Comparison of ENCODE assay signal across 11 cellular contexts in genomic region chr17:48472485-48473281, GRCh38. TPM values are rescaled to one million over a fixed set of nuclear protein-coding genes. Genes with fewer than 3 reads are reported as not detected.
A peak's percentile ranks its signal among the peaks of the same experiment; 100 is the strongest.
DNase-seq lines count a peak whose midpoint lies in the region; ATAC-seq and TF ChIP-seq lines count a peak whose summit lies in the region.
"Had no signal": no experiment of that assay in that cellular context is flagged by ENCODE, and none has a peak within 500 bp of the region (broad histone marks: within the 10 kb centered on the region; RNA-seq: fewer than 3 reads in every experiment).

No MANE protein-coding gene starts in this region.

- no peak overlapping the region for H3K4me3 ChIP-seq in breast epithelium
- no peak overlapping the region for H3K4me3 ChIP-seq in fibroblast of lung (replicated peaks in 1 of 4; ENCODE audit: control extremely low read depth in 1 of 4, insufficient read depth in 1 of 4, low read depth in 3 of 4, low read length in 4 of 4)
- H3K4me3 ChIP-seq in upper lobe of right lung = no peak overlapping the region
- no peak overlapping the region for H3K4me3 ChIP-seq in mucosa of descending colon
- H3K4me3 ChIP-seq: coronary artery had no signal

- peaks cover 6% of the 10 kb centered on the region for H3K4me1 Mint-ChIP-seq in MCF 10A (ENCODE audit: insufficient read depth, unreplicated experiment)

- no peak overlapping the region for H3K9ac ChIP-seq in fibroblast of lung (ENCODE audit: insufficient read depth, low read length)

- CTCF ChIA-PET in MCF 10A (lab: Yijun Ruan, JAX) = interaction anchor here (0.6 to 2.3 kb wide), 2 partner anchors 16 to 807 kb away, joined by 3 to 8 read pairs; no protein-coding TSS in a partner anchor

- no peak overlapping the region for H3K27ac ChIP-seq in breast epithelium
- peak overlapping the region; percentile 14 for H3K27ac ChIP-seq in fibroblast of lung (ENCODE audit: insufficient read depth, low read length)
- no peak overlapping the region for H3K27ac ChIP-seq in upper lobe of right lung
- H3K27ac ChIP-seq: coronary artery had no signal

- POLR2A ChIA-PET in MCF 10A (lab: Yijun Ruan, JAX) = no interaction called here

- DNase-seq in MCF 10A (ENCODE audit: unreplicated experiment) = no peak
- no peak for DNase-seq in breast epithelium (ENCODE audit: low spot score in 2 of 2)
- peak; percentile 65 for DNase-seq in NCI-H510A (lab: John Stamatoyannopoulos, UW)
- peak in 1 of 2 donors; percentile 93 for DNase-seq in fibroblast of lung (ENCODE audit: low read depth in 2 of 2)
- no peak for DNase-seq in upper lobe of right lung
- no peak for DNase-seq in mucosa of descending colon
- DNase-seq: activated CD4-positive, CD25-positive, alpha-beta regulatory T cell treated with anti-CD3 and anti-CD28 coated beads, Interleukin-2, amount 50 U/mL, for 72 hours; CD4-positive, CD25-positive, alpha-beta regulatory T cell had no signal

- no peaks in the 10 kb centered on the region for H3K36me3 Mint-ChIP-seq in MCF 10A (ENCODE audit: insufficient read depth, unreplicated experiment)
- H3K36me3 Mint-ChIP-seq: CD4-positive, CD25-positive, alpha-beta regulatory T cell had no signal

- peak overlapping the region; percentile 33 for H3K27ac Mint-ChIP-seq in MCF 10A (ENCODE audit: low read depth, unreplicated experiment)

- H3K36me3 ChIP-seq in breast epithelium = no peaks in the 10 kb centered on the region
- H3K36me3 ChIP-seq in fibroblast of lung (ENCODE audit: control insufficient read depth, insufficient read depth, low read length) = no peaks in the 10 kb centered on the region
- no peaks in the 10 kb centered on the region for H3K36me3 ChIP-seq in upper lobe of right lung
- no peaks in the 10 kb centered on the region for H3K36me3 ChIP-seq in mucosa of descending colon (ENCODE audit: low read depth)

- H3K4me1 ChIP-seq in breast epithelium = no peaks in the 10 kb centered on the region
- peaks cover 10% of the 10 kb centered on the region for H3K4me1 ChIP-seq in fibroblast of lung (ENCODE audit: control insufficient read depth, extremely low read depth, insufficient read depth, low read length)
- H3K4me1 ChIP-seq in upper lobe of right lung = no peaks in the 10 kb centered on the region
- H3K4me1 ChIP-seq in mucosa of descending colon (ENCODE audit: low read depth) = no peaks in the 10 kb centered on the region

- no peaks in the 10 kb centered on the region for H3K27me3 Mint-ChIP-seq in MCF 10A (ENCODE audit: insufficient read depth, unreplicated experiment)

- H3K79me2 ChIP-seq in fibroblast of lung (ENCODE audit: control insufficient read depth, insufficient read depth, low read length) = no peaks in the 10 kb centered on the region

- peak overlapping the region; percentile 51 for H3K4me2 ChIP-seq in fibroblast of lung (ENCODE audit: extremely low read depth, insufficient read depth, low read length)

- intact Hi-C loops in MCF 10A (cut with micrococcal nuclease) = no loop called here
- intact Hi-C loops in breast epithelium (cut with DNase I; ENCODE audit: low total_unique reads) = no loop called here
- intact Hi-C loops in upper lobe of right lung (cut with DNase I) = no loop called here
- intact Hi-C loops in mucosa of descending colon (cut with DNase I, micrococcal nuclease) = no loop called here

- ATAC-seq in upper lobe of right lung (peak; percentile 30), GM19397 (IDR thresholded peaks at IDR 0.05; ENCODE audit: unreplicated experiment) (no peak), HG03571 (IDR thresholded peaks at IDR 0.05; ENCODE audit: unreplicated experiment) (no peak), mucosa of descending colon (no peak)

- TF ChIP-seq CTCF in MCF 10A (IDR thresholded peaks at IDR 0.05; ENCODE audit: unreplicated experiment) (no peak), breast epithelium (IDR thresholded peaks at IDR 0.05) (no peak), fibroblast of lung (conservative IDR thresholded peaks at IDR 0.05 in 1 of 2, IDR thresholded peaks at IDR 0.05 in 1 of 2; ENCODE audit: low read depth in 1 of 2, low read length in 2 of 2) (no peak), upper lobe of right lung (IDR thresholded peaks at IDR 0.05) (no peak), mucosa of descending colon (IDR thresholded peaks at IDR 0.05) (no peak)

- no peak for TF ChIP-seq POLR2A in breast epithelium (IDR thresholded peaks at IDR 0.05)

- no peak overlapping the region for H2AFZ ChIP-seq in fibroblast of lung (ENCODE audit: low read length)

- no TSS peak for BruUV-seq in MCF 10A (replicated peaks; lab: Mats Ljungman, UMichigan)

- H3K27me3 ChIP-seq in breast epithelium = peaks cover 0 to 13% of the 10 kb centered on the region in 2 donors
- H3K27me3 ChIP-seq in fibroblast of lung (ENCODE audit: control insufficient read depth, insufficient read depth, low read length) = no peaks in the 10 kb centered on the region
- peaks cover 6% of the 10 kb centered on the region for H3K27me3 ChIP-seq in upper lobe of right lung

- H3K4me3 Mint-ChIP-seq in MCF 10A (ENCODE audit: unreplicated experiment) = no peak overlapping the region
- H3K4me3 Mint-ChIP-seq: CD4-positive, CD25-positive, alpha-beta regulatory T cell had no signal

- H4K20me1 ChIP-seq in fibroblast of lung (ENCODE audit: control insufficient read depth, extremely low read depth, insufficient read depth, low read length) = no peaks in the 10 kb centered on the region

- H3K9me3 Mint-ChIP-seq in MCF 10A (ENCODE audit: unreplicated experiment) = no peaks in the 10 kb centered on the region
- H3K9me3 Mint-ChIP-seq: CD4-positive, CD25-positive, alpha-beta regulatory T cell had no signal

- H3K9me3 ChIP-seq in breast epithelium = no peaks in the 10 kb centered on the region
- H3K9me3 ChIP-seq in fibroblast of lung (ENCODE audit: control insufficient read depth, insufficient read depth, low read depth, low read length) = no peaks in the 10 kb centered on the region
- H3K9me3 ChIP-seq in upper lobe of right lung = no peaks in the 10 kb centered on the region
- H3K9me3 ChIP-seq in mucosa of descending colon = no peaks in the 10 kb centered on the region

RNA-seq across cellular contexts. Expression of gene SKAP1, which starts 42.7 kb away (rescaled TPM):
- not detected in 2 replicates for total RNA-seq in MCF 10A (2022)
- total RNA-seq in breast epithelium = 1 to 10 TPM; 1.1 to 7.5 (median 5.9) TPM
- total RNA-seq in fibroblast of lung = not detected in 2 replicates
- not detected in 2 replicates for polyA plus RNA-seq in fibroblast of lung
- polyA plus RNA-seq in fibroblast of lung (2012) = not detected in 2 replicates
- polyA minus RNA-seq in fibroblast of lung (ENCODE audit: low replicate concordance) = not detected in 2 replicates
- 5.1 TPM for total RNA-seq in upper lobe of right lung
- total RNA-seq in mucosa of descending colon = 1 to 10 TPM; 2.2 to 3.2 (median 2.4) TPM

RNA-seq across cellular contexts. Expression of gene HOXB1, which starts 58.1 kb away (rescaled TPM):
- total RNA-seq in MCF 10A (2022) = not detected in 2 replicates
- total RNA-seq in breast epithelium = not detected
- total RNA-seq in fibroblast of lung = not detected in 2 replicates
- polyA plus RNA-seq in fibroblast of lung = not detected in 2 replicates
- polyA plus RNA-seq in fibroblast of lung (2012) = not detected in 2 replicates
- polyA minus RNA-seq in fibroblast of lung (ENCODE audit: low replicate concordance) = not detected in 2 replicates
- not detected for total RNA-seq in upper lobe of right lung
- not detected for total RNA-seq in mucosa of descending colon
- total RNA-seq: CD4-positive, CD25-positive, alpha-beta regulatory T cell had no signal
- polyA plus RNA-seq: CD4-positive, CD25-positive, alpha-beta regulatory T cell had no signal
